2 cellular contexts compared by ENCODE assay signal in the genomic region with DNA sequence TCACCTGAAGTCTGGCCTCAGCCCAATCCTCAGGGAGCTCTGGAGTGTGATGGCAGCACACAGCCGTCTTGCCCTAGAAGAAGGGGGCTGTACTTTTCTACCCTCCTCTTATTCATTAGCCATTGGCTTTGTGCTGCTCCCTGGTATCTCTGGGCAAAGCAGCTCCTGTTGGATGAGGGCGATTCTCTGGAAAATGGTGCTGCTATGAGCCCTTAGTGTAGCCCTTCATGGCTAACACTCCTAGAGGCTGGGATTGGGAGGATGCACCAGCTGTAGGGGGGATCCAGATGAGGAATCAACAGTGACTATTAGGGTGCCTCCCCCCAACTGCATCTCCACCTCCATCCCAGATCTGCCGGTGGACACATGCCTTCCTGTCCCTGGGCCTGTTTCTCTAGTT.
TF ChIP-seq lines count a peak whose summit lies in the region.

No MANE protein-coding gene starts in this region.

TF ChIP-seq in H1, 55 proteins besides CTCF, POLR2A, EP300 and RAD21 (continues in another document):
- no peak for TF ChIP-seq NANOG (IDR thresholded peaks at IDR 0.05; ENCODE audit: insufficient read depth, low read depth, low read length, poor library complexity, severe bottlenecking)
- no peak for TF ChIP-seq TBP (IDR thresholded peaks at IDR 0.05; ENCODE audit: low read depth, low read length)
- no peak for TF ChIP-seq YY1 (IDR thresholded peaks at IDR 0.05; ENCODE audit: low read depth, low read length)
- TF ChIP-seq, protein P1, sequence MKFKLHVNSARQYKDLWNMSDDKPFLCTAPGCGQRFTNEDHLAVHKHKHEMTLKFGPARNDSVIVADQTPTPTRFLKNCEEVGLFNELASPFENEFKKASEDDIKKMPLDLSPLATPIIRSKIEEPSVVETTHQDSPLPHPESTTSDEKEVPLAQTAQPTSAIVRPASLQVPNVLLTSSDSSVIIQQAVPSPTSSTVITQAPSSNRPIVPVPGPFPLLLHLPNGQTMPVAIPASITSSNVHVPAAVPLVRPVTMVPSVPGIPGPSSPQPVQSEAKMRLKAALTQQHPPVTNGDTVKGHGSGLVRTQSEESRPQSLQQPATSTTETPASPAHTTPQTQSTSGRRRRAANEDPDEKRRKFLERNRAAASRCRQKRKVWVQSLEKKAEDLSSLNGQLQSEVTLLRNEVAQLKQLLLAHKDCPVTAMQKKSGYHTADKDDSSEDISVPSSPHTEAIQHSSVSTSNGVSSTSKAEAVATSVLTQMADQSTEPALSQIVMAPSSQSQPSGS (IDR thresholded peaks at IDR 0.05; ENCODE audit: low read length): no peak
- no peak for TF ChIP-seq CEBPB (IDR thresholded peaks at IDR 0.05; ENCODE audit: low read depth, low read length)
- TF ChIP-seq, protein P2, sequence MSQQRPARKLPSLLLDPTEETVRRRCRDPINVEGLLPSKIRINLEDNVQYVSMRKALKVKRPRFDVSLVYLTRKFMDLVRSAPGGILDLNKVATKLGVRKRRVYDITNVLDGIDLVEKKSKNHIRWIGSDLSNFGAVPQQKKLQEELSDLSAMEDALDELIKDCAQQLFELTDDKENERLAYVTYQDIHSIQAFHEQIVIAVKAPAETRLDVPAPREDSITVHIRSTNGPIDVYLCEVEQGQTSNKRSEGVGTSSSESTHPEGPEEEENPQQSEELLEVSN (IDR thresholded peaks at IDR 0.05): no peak
- TF ChIP-seq JUND (IDR thresholded peaks at IDR 0.05; ENCODE audit: low read length): no peak
- no peak for TF ChIP-seq BRCA1 (IDR thresholded peaks at IDR 0.05; ENCODE audit: low read depth, low read length)
- TF ChIP-seq FOSL1 (IDR thresholded peaks at IDR 0.05; ENCODE audit: insufficient read depth, low read depth, low read length): no peak
- no peak for TF ChIP-seq BACH1 (IDR thresholded peaks at IDR 0.05; ENCODE audit: low read length)
- no peak for TF ChIP-seq CBX5 (IDR thresholded peaks at IDR 0.05; ENCODE audit: low read depth, low read length)
- TF ChIP-seq EGR1 (IDR thresholded peaks at IDR 0.05; ENCODE audit: borderline replicate concordance, low read depth, low read length): no peak
- no peak for TF ChIP-seq KDM4A (IDR thresholded peaks at IDR 0.05; ENCODE audit: low read depth, low read length, severe bottlenecking)

TF ChIP-seq in HEK293T, 16 proteins besides CTCF, POLR2A, EP300 and RAD21:
- TF ChIP-seq CTBP1 (IDR thresholded peaks at IDR 0.05; ENCODE audit: borderline replicate concordance): no peak
- no peak for TF ChIP-seq BHLHE40 (IDR thresholded peaks at IDR 0.05; ENCODE audit: borderline replicate concordance)
